Comparison of ENCODE assay signal across 11 cellular contexts in the genomic region with DNA sequence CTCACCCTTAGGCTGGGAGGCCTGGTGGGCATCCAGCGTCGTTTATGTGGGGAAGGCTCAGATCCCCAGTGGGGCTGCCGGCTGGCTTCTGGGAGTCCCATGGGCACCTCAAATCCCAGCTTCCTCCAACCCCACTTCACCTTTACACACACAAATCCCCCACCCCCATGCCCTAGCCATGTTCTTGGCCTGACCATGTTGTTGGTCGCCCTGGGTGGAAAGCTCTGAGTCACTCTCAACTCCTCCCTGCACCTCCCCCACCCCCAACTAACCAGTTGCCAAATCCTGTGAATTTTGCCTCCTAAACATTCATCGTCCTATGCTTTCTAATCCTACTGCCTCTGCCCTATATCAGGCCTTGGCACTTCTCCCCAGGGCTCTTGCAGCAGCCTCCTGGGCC. TPM values are rescaled to one million over a fixed set of nuclear protein-coding genes. Genes with fewer than 3 reads are reported as not detected.
DNase-seq lines count a peak whose midpoint lies in the region; ATAC-seq and TF ChIP-seq lines count a peak whose summit lies in the region.
"Had no signal": no experiment of that assay in that cellular context is flagged by ENCODE, and none has a peak within 500 bp of the region (broad histone marks: within the 10 kb centered on the region; RNA-seq: fewer than 3 reads in every experiment).

No MANE protein-coding gene starts in this region.

- no peak overlapping the region for H3K9ac ChIP-seq in mammary epithelial cell (ENCODE audit: insufficient read depth, low read length)

- H3K9me3 ChIP-seq in mammary epithelial cell (replicated peaks; ENCODE audit: insufficient read depth, low read length) (no peaks in the 10 kb centered on the region), thymus (ENCODE audit: control insufficient read depth) (no peaks in the 10 kb centered on the region)
- H3K9me3 ChIP-seq: spleen had no signal

- H3K36me3 ChIP-seq in mammary epithelial cell (ENCODE audit: insufficient read depth, low read length) (no peaks in the 10 kb centered on the region), thymus (ENCODE audit: control insufficient read depth, insufficient read depth) (no peaks in the 10 kb centered on the region)
- H3K36me3 ChIP-seq: spleen had no signal

- dilution Hi-C loops in mammary epithelial cell (cut with HindIII; ENCODE audit: low sequenced_read_pairs) = no loop called here

- H3K27ac ChIP-seq in mammary epithelial cell (ENCODE audit: insufficient read depth, low read depth, low read length) (no peak overlapping the region), thymus (ENCODE audit: low read depth) (peak overlapping the region; percentile 26)

- H3K79me2 ChIP-seq in mammary epithelial cell (ENCODE audit: insufficient read depth, low read length) = no peaks in the 10 kb centered on the region

- no peak for TF ChIP-seq CTCF in mammary epithelial cell (conservative IDR thresholded peaks at IDR 0.05 in 1 of 2, IDR thresholded peaks at IDR 0.05 in 1 of 2; ENCODE audit: extremely low read depth in 1 of 2, insufficient read depth in 1 of 2, low read depth in 1 of 2, low read length in 2 of 2)

- in situ Hi-C loops in mammary epithelial cell (cut with MboI; ENCODE audit: low sequenced_read_pairs in 2 of 2) = no loop called here

- H3K4me3 ChIP-seq in mammary epithelial cell (replicated peaks in 1 of 3; ENCODE audit: insufficient read depth in 1 of 3, low read depth in 2 of 3, low read length in 3 of 3) (no peak overlapping the region), thymus (ENCODE audit: low read length) (no peak overlapping the region)
- H3K4me3 ChIP-seq: spleen had no signal

- no peaks in the 10 kb centered on the region for H3K27me3 ChIP-seq in mammary epithelial cell (ENCODE audit: insufficient read depth, low read length)
- no peaks in the 10 kb centered on the region for H3K27me3 ChIP-seq in thymus (ENCODE audit: control insufficient read depth, insufficient read depth)
- H3K27me3 ChIP-seq: spleen had no signal

- no TSS peak for BruUV-seq in mammary epithelial cell (replicated peaks; lab: Mats Ljungman, UMichigan)

- WGBS in mammary epithelial cell (ENCODE audit: low coverage, missing lambda C conversion rate) = 50% methylated on average over 4 of the region's 5 CpGs
- WGBS in thymus = 89% methylated on average over 5 of the region's 5 CpGs

- no peak overlapping the region for H3K4me2 ChIP-seq in mammary epithelial cell (ENCODE audit: insufficient read depth, low read depth, low read length)

- intact Hi-C loops in mammary epithelial cell (cut with micrococcal nuclease) = no loop called here

- H2AFZ ChIP-seq in mammary epithelial cell (ENCODE audit: low read depth, low read length) = no peak overlapping the region

- no peaks in the 10 kb centered on the region for H4K20me1 ChIP-seq in mammary epithelial cell (ENCODE audit: insufficient read depth, low read length)

- peaks cover 19% of the 10 kb centered on the region for H3K4me1 ChIP-seq in mammary epithelial cell (ENCODE audit: insufficient read depth, low read length)
- no peaks in the 10 kb centered on the region for H3K4me1 ChIP-seq in thymus (ENCODE audit: control insufficient read depth, insufficient read depth, low read length)

- ATAC-seq in GM18511 (IDR thresholded peaks at IDR 0.05; ENCODE audit: unreplicated experiment) = no peak
- ATAC-seq in GM19324 (IDR thresholded peaks at IDR 0.05; ENCODE audit: low FRiP score, unreplicated experiment) = no peak

- CTCF ChIA-PET in mammary epithelial cell (lab: Charles Lee; ENCODE audit: low non-redundant PET) = no interaction called here

- peak; percentile 37 for DNase-seq in HS-5 (ENCODE audit: low read depth)
- peak; percentile 43 for DNase-seq in mammary epithelial cell
- peak; percentile 72 for DNase-seq in islet precursor cell
- no peak for DNase-seq in ecto neural progenitor cell (ENCODE audit: low spot score)
- DNase-seq in activated T-cell treated with anti-CD3 and anti-CD28 coated beads, Interleukin-2, amount 50 U/mL, for 1 hour = no peak
- DNase-seq: NCI-H1417; stimulated activated naive CD4-positive, alpha-beta T cell had no signal

RNA-seq across cellular contexts. Expression of gene TNS1, which starts 6.5 kb away (rescaled TPM):
- total RNA-seq in mammary epithelial cell = 10 to 100 TPM in 1 of 2 donors, under 1 TPM in 1; 0.80 to 20.0 TPM
- polyA plus RNA-seq in mammary epithelial cell = 0.46 TPM
- 11.9 TPM for polyA minus RNA-seq in mammary epithelial cell
- 21.3 TPM for polyA plus RNA-seq in thymus

Comparison
In these comparisons a context has a peak if more than half of its experiments do, and no peak if none do; other contexts are left out.
1. DNase-seq: peak in HS-5 (single experiment), mammary epithelial cell (single experiment) and islet precursor cell (single experiment); none in ecto neural progenitor cell (single experiment) and activated T-cell treated with anti-CD3 and anti-CD28 coated beads, Interleukin-2, amount 50 U/mL, for 1 hour (single experiment).
2. RNA of gene TNS1, which starts 6.5 kb away (polyA plus RNA-seq): 21.3 TPM in thymus (single experiment); 0.46 TPM in mammary epithelial cell (single experiment); every median in the first group is over 10 times any median in the second.